30 cellular contexts compared by ENCODE assay signal in genomic region chr6:1703923-1704322, GRCh38.
A peak's percentile ranks its signal among the peaks of the same experiment; 100 is the strongest.
DNase-seq lines count a peak whose midpoint lies in the region; ATAC-seq and TF ChIP-seq lines count a peak whose summit lies in the region.
"Had no signal": no experiment of that assay in that cellular context is flagged by ENCODE, and none has a peak within 500 bp of the region (broad histone marks: within the 10 kb centered on the region; RNA-seq: fewer than 3 reads in every experiment).

No MANE protein-coding gene starts in this region.

- WGBS in neuronal stem cell (ENCODE audit: extremely low coverage in 2 of 2, insufficient read length in 2 of 2, insufficient replicate concordance in 1 of 2), 2 donors = no CpG with 5 or more reads among the region's 6 CpGs
- WGBS in aorta, 2 donors = 19 to 39% methylated on average over 6 of the region's 6 CpGs

- peak overlapping the region; percentile 73 for H2BK15ac ChIP-seq in neuronal stem cell (ENCODE audit: low read length)

- intact Hi-C loops in aorta (cut with DNase I) = loop anchor here (5.0 to 10.0 kb wide), 5 partner anchors 61 to 391 kb away; no protein-coding TSS in a partner anchor

- H2BK120ac ChIP-seq in neuronal stem cell (ENCODE audit: low read depth, low read length) = no peak overlapping the region

- H4K8ac ChIP-seq in neuronal stem cell (ENCODE audit: low read depth, low read length) = no peak overlapping the region

- H2AK5ac ChIP-seq in neuronal stem cell (ENCODE audit: low read depth, low read length) = no peak overlapping the region

- H3K27ac ChIP-seq in coronary artery = peak overlapping the region; percentile 83 to 94
- H3K27ac ChIP-seq in neuronal stem cell (replicated peaks; ENCODE audit: low read length) = no peak overlapping the region
- H3K27ac ChIP-seq in aorta (ENCODE audit: low read depth in 1 of 2, low read length in 2 of 2) = peak overlapping the region; percentile 60 to 92
- H3K27ac ChIP-seq: 22Rv1, C4-2B, HL-60, PC-9, SJCRH30 had no signal

- DNase-seq in NCI-H82 (lab: John Stamatoyannopoulos, UW) (peak; percentile 16), NCI-H82 treated with DMSO at 0.1 percent for 48 hours (lab: John Stamatoyannopoulos, UW; ENCODE audit: unreplicated experiment) (no peak), coronary artery (ENCODE audit: low spot score) (no peak), neuronal stem cell (ENCODE audit: low spot score) (no peak), aorta (no peak), NCI-H510A (lab: John Stamatoyannopoulos, UW) (no peak)
- no peak for DNase-seq in activated CD4-positive, alpha-beta T cell treated with anti-CD3 and anti-CD28 coated beads for 4 hours
- DNase-seq: Caco-2; CD8-positive, alpha-beta T cell; DMS 273 treated with DMSO at 0.1 percent for 48 hours; DMS79; EL; GDM1; HCEC 1CT; Kasumi-1; NCI-H1092 treated with DMSO at 0.1 percent for 48 hours; NCI-H1436; NCI-H187; NCI-H2081 treated with DMSO at 0.1 percent for 48 hours; NCI-H2171; NCI-H226; NCI-H510A treated with DMSO at 0.1 percent for 48 hours; PC-9; SJCRH30 had no signal

- no peak overlapping the region for H3K4me2 ChIP-seq in neuronal stem cell (ENCODE audit: insufficient read depth, low read length, poor library complexity, severe bottlenecking)
- H3K4me2 ChIP-seq: PC-9 had no signal

- no peak for TF ChIP-seq CTCF in coronary artery (IDR thresholded peaks at IDR 0.05)

- no peak for ATAC-seq in aorta (ENCODE audit: low FRiP score)
- no peak for ATAC-seq in GM18502 (IDR thresholded peaks at IDR 0.05; ENCODE audit: poor library complexity, unreplicated experiment)
- ATAC-seq: CD8-positive, alpha-beta T cell; GM12878; Right ventricle myocardium inferior had no signal

- peaks cover 0 to 2% of the 10 kb centered on the region in 2 donors for H3K9me3 ChIP-seq in neuronal stem cell (replicated peaks in 1 of 2; ENCODE audit: control insufficient read depth in 2 of 2, insufficient read depth in 1 of 2, low read depth in 1 of 2, low read length in 2 of 2)
- no peaks in the 10 kb centered on the region for H3K9me3 ChIP-seq in aorta (ENCODE audit: control insufficient read depth, low read length)
- H3K9me3 ChIP-seq: Caco-2, SJCRH30 had no signal

- H3K4ac ChIP-seq in neuronal stem cell (ENCODE audit: low read length) = no peak overlapping the region

- H3K4me1 ChIP-seq in neuronal stem cell (ENCODE audit: control insufficient read depth in 2 of 2, insufficient read depth in 1 of 2, low read depth in 1 of 2, low read length in 2 of 2) (peaks cover 2 to 20% of the 10 kb centered on the region in 2 donors), aorta (ENCODE audit: control insufficient read depth in 1 of 2, insufficient read depth in 2 of 2, low read length in 2 of 2) (peaks cover 0 to 14% of the 10 kb centered on the region in 2 donors)
- H3K4me1 ChIP-seq: SJCRH30 had no signal

- no peak overlapping the region for H2AFZ ChIP-seq in neuronal stem cell (ENCODE audit: low read length)
- H2AFZ ChIP-seq: PC-9 had no signal

- no peak overlapping the region for H2BK5ac ChIP-seq in neuronal stem cell (ENCODE audit: low read length)

- no peak overlapping the region for H3K18ac ChIP-seq in neuronal stem cell (ENCODE audit: low read length)

- peak overlapping the region; percentile 25 for H4K91ac ChIP-seq in neuronal stem cell (ENCODE audit: low read depth, low read length, poor library complexity)

- no peaks in the 10 kb centered on the region for H3K79me1 ChIP-seq in neuronal stem cell (ENCODE audit: low read depth, low read length)

- no peak overlapping the region for H3K23ac ChIP-seq in neuronal stem cell (ENCODE audit: low read depth, low read length, poor library complexity)

- no peaks in the 10 kb centered on the region for H3K27me3 ChIP-seq in neuronal stem cell (ENCODE audit: control insufficient read depth in 3 of 3, insufficient read depth in 3 of 3, low read depth in 1 of 3, low read length in 3 of 3)
- H3K27me3 ChIP-seq in aorta (ENCODE audit: control insufficient read depth in 1 of 2, insufficient read depth in 2 of 2, low read length in 1 of 2) = no peaks in the 10 kb centered on the region
- H3K27me3 ChIP-seq: SJCRH30 had no signal

- no peak overlapping the region for H3K14ac ChIP-seq in neuronal stem cell (ENCODE audit: low read length)

- no peak overlapping the region for H3K9ac ChIP-seq in neuronal stem cell (ENCODE audit: low read depth, low read length, poor library complexity)

- H3K36me3 ChIP-seq in neuronal stem cell (replicated peaks in 1 of 2; ENCODE audit: control insufficient read depth in 2 of 2, insufficient read depth in 2 of 2, low read length in 2 of 2) (no peaks in the 10 kb centered on the region), aorta (ENCODE audit: control insufficient read depth in 1 of 2, insufficient read depth in 2 of 2, low read length in 1 of 2) (no peaks in the 10 kb centered on the region)
- H3K36me3 ChIP-seq: SJCRH30 had no signal

- H2BK12ac ChIP-seq in neuronal stem cell (ENCODE audit: low read length) = peak overlapping the region; percentile 58

- H3K4me3 ChIP-seq in coronary artery (no peak overlapping the region), neuronal stem cell (ENCODE audit: low read length in 2 of 2) (no peak overlapping the region), aorta (ENCODE audit: low read length in 2 of 2) (no peak overlapping the region)
- H3K4me3 ChIP-seq: GM12878, PC-9, SJCRH30 had no signal
